Comparison of ENCODE assay signal across 25 cellular contexts in the genomic region with DNA sequence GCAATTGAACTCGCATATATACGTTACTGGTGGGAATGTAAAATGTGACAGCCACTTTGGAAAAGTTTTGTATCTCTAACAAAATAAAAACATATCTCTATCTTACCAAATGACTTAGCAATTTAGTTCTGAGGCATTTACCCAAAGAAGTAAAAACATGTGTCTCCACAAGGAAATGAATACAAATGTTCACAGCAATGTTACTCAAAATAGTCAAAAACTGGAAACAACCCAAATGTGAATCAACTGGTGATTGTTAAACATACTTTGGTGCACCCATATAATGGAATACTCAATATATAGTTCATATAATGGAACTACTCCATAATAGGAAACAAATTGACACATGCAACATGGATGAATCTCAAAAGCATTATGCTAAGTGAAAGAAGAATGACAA.
A peak's percentile ranks its signal among the peaks of the same experiment; 100 is the strongest.
DNase-seq lines count a peak whose midpoint lies in the region; ATAC-seq and TF ChIP-seq lines count a peak whose summit lies in the region.
"Had no signal": no experiment of that assay in that cellular context is flagged by ENCODE, and none has a peak within 500 bp of the region (broad histone marks: within the 10 kb centered on the region; RNA-seq: fewer than 3 reads in every experiment).

No MANE protein-coding gene starts in this region.

- WGBS in esophagus muscularis mucosa, result 88% methylated on average over 2 of the region's 2 CpGs

- no peaks in the 10 kb centered on the region for H3K9me3 Mint-ChIP-seq in stimulated activated naive CD8-positive, alpha-beta T cell treated with anti-CD3 and anti-CD28 coated beads, Interleukin-15, Interleukin-2, amounts not matched to agents 100 ng/mL and 50 ng/mL, for 24 hours
- H3K9me3 Mint-ChIP-seq in stimulated activated naive CD8-positive, alpha-beta T cell treated with anti-CD3 and anti-CD28 coated beads, Interleukin-15, amount 100 ng/mL, for 72 hours, result no peaks in the 10 kb centered on the region
- no peaks in the 10 kb centered on the region for H3K9me3 Mint-ChIP-seq in chondrocyte (ENCODE audit: low read depth)
- no peaks in the 10 kb centered on the region for H3K9me3 Mint-ChIP-seq in memory B cell
- H3K9me3 Mint-ChIP-seq: activated naive CD4-positive, alpha-beta T cell treated with anti-CD3 and anti-CD28 coated beads for 36 hours; naive B cell; T-helper 1 cell treated with Interleukin-12 subunit alpha and Interleukin-12 subunit beta and Interleukin-4 antibody, amounts not matched to agents 30 μg/mL and 1 μg/mL, for 36 hours; type B pancreatic cell had no signal

- peaks cover 15% of the 10 kb centered on the region for H3K4me1 Mint-ChIP-seq in stimulated activated naive CD8-positive, alpha-beta T cell treated with anti-CD3 and anti-CD28 coated beads, Interleukin-15, Interleukin-2, amounts not matched to agents 100 ng/mL and 50 ng/mL, for 24 hours (ENCODE audit: low read depth)
- H3K4me1 Mint-ChIP-seq in stimulated activated naive CD8-positive, alpha-beta T cell treated with anti-CD3 and anti-CD28 coated beads, Interleukin-15, amount 100 ng/mL, for 72 hours, result peaks cover 6% of the 10 kb centered on the region
- H3K4me1 Mint-ChIP-seq in chondrocyte (ENCODE audit: low read depth), result peaks cover 34% of the 10 kb centered on the region
- peaks cover 14% of the 10 kb centered on the region for H3K4me1 Mint-ChIP-seq in memory B cell

- intact Hi-C loops in esophagus muscularis mucosa (cut with DNase I), result loop anchor here (10.0 kb wide), 1 partner anchor 130 kb away; no protein-coding TSS in a partner anchor

- H3K9me3 ChIP-seq in esophagus muscularis mucosa, result no peaks in the 10 kb centered on the region
- H3K9me3 ChIP-seq: Caco-2, ovary had no signal

- no peak overlapping the region for H3K4me3 Mint-ChIP-seq in stimulated activated naive CD8-positive, alpha-beta T cell treated with anti-CD3 and anti-CD28 coated beads, Interleukin-15, Interleukin-2, amounts not matched to agents 100 ng/mL and 50 ng/mL, for 24 hours
- no peak overlapping the region for H3K4me3 Mint-ChIP-seq in stimulated activated naive CD8-positive, alpha-beta T cell treated with anti-CD3 and anti-CD28 coated beads, Interleukin-15, amount 100 ng/mL, for 72 hours
- H3K4me3 Mint-ChIP-seq in chondrocyte (ENCODE audit: unreplicated experiment) (no peak overlapping the region), memory B cell (no peak overlapping the region)
- H3K4me3 Mint-ChIP-seq: activated naive CD4-positive, alpha-beta T cell treated with anti-CD3 and anti-CD28 coated beads for 36 hours; B cell; naive B cell; T-helper 1 cell treated with Interleukin-12 subunit alpha and Interleukin-12 subunit beta and Interleukin-4 antibody, amounts not matched to agents 30 μg/mL and 1 μg/mL, for 36 hours; type B pancreatic cell had no signal

- no peaks in the 10 kb centered on the region for H3K27me3 ChIP-seq in esophagus muscularis mucosa
- H3K27me3 ChIP-seq: cardiac muscle cell, ovary had no signal

- no peak for ATAC-seq in stimulated activated naive CD8-positive, alpha-beta T cell treated with anti-CD3 and anti-CD28 coated beads, Interleukin-15, amount 100 ng/mL, for 72 hours
- ATAC-seq in memory B cell (ENCODE audit: low read depth) (no peak), HG03280 (IDR thresholded peaks at IDR 0.05; ENCODE audit: unreplicated experiment) (no peak)
- ATAC-seq: left lobe of liver had no signal

- TF ChIP-seq POLR2A in esophagus muscularis mucosa (IDR thresholded peaks at IDR 0.05; ENCODE audit: low read depth), result no peak

- no peaks in the 10 kb centered on the region for H3K27me3 Mint-ChIP-seq in stimulated activated naive CD8-positive, alpha-beta T cell treated with anti-CD3 and anti-CD28 coated beads, Interleukin-15, Interleukin-2, amounts not matched to agents 100 ng/mL and 50 ng/mL, for 24 hours
- no peaks in the 10 kb centered on the region for H3K27me3 Mint-ChIP-seq in stimulated activated naive CD8-positive, alpha-beta T cell treated with anti-CD3 and anti-CD28 coated beads, Interleukin-15, amount 100 ng/mL, for 72 hours
- H3K27me3 Mint-ChIP-seq in chondrocyte (ENCODE audit: low read depth) (no peaks in the 10 kb centered on the region), memory B cell (no peaks in the 10 kb centered on the region)
- H3K27me3 Mint-ChIP-seq: B cell, naive B cell, type B pancreatic cell had no signal

- TF ChIP-seq CTCF in chondrocyte (IDR thresholded peaks at IDR 0.05), result no peak
- no peak for TF ChIP-seq CTCF in esophagus muscularis mucosa (IDR thresholded peaks at IDR 0.05)

- no peak overlapping the region for H3K4me3 ChIP-seq in esophagus muscularis mucosa
- H3K4me3 ChIP-seq: cardiac muscle cell, ovary had no signal

- TF ChIP-seq EP300 in esophagus muscularis mucosa (IDR thresholded peaks at IDR 0.05), result no peak

- peak overlapping the region; percentile 42 for H3K27ac Mint-ChIP-seq in stimulated activated naive CD8-positive, alpha-beta T cell treated with anti-CD3 and anti-CD28 coated beads, Interleukin-15, Interleukin-2, amounts not matched to agents 100 ng/mL and 50 ng/mL, for 24 hours
- H3K27ac Mint-ChIP-seq in stimulated activated naive CD8-positive, alpha-beta T cell treated with anti-CD3 and anti-CD28 coated beads, Interleukin-15, amount 100 ng/mL, for 72 hours, result no peak overlapping the region
- peak overlapping the region; percentile 12 for H3K27ac Mint-ChIP-seq in chondrocyte (ENCODE audit: unreplicated experiment)
- peak overlapping the region; percentile 49 for H3K27ac Mint-ChIP-seq in memory B cell
- H3K27ac Mint-ChIP-seq: activated naive CD4-positive, alpha-beta T cell treated with anti-CD3 and anti-CD28 coated beads for 36 hours; B cell; T-helper 1 cell treated with Interleukin-12 subunit alpha and Interleukin-12 subunit beta and Interleukin-4 antibody, amounts not matched to agents 30 μg/mL and 1 μg/mL, for 36 hours; type B pancreatic cell had no signal

- H3K36me3 Mint-ChIP-seq in stimulated activated naive CD8-positive, alpha-beta T cell treated with anti-CD3 and anti-CD28 coated beads, Interleukin-15, Interleukin-2, amounts not matched to agents 100 ng/mL and 50 ng/mL, for 24 hours (ENCODE audit: low read depth), result peaks cover 70% of the 10 kb centered on the region
- H3K36me3 Mint-ChIP-seq in chondrocyte (ENCODE audit: low read depth) (peaks cover 30% of the 10 kb centered on the region), memory B cell (peaks cover 42% of the 10 kb centered on the region)

- H3K4me1 ChIP-seq in esophagus muscularis mucosa, result peaks cover 0 to 11% (median 8%) of the 10 kb centered on the region in 4 donors
- H3K4me1 ChIP-seq: Caco-2 had no signal

- no peak overlapping the region for H3K27ac ChIP-seq in esophagus muscularis mucosa (replicated peaks in 1 of 4)
- H3K27ac ChIP-seq: cardiac muscle cell, ovary had no signal

- no peak for DNase-seq in stimulated activated naive CD8-positive, alpha-beta T cell treated with anti-CD3 and anti-CD28 coated beads, Interleukin-15, amount 100 ng/mL, for 72 hours
- DNase-seq in chondrocyte (ENCODE audit: low spot score) (no peak), memory B cell (ENCODE audit: low spot score in 2 of 2) (no peak), NCI-H526 (lab: John Stamatoyannopoulos, UW) (no peak), NAMALWA (ENCODE audit: low spot score) (no peak), esophagus muscularis mucosa (ENCODE audit: extremely low spot score) (no peak)
- DNase-seq: activated naive CD4-positive, alpha-beta T cell treated with anti-CD3 and anti-CD28 coated beads for 36 hours; Caco-2; DMS79 treated with DMSO at 0.1 percent for 48 hours; foreskin melanocyte; H7; naive B cell; NCI-H2171; NCI-H510A treated with DMSO at 0.1 percent for 48 hours; ovary; retina; SIG-M5; stimulated activated CD4-positive, alpha-beta T cell treated with anti-CD3 and anti-CD28 coated beads, Interleukin-4, amount 100 ng/mL, for 24 hours had no signal

- peaks cover 11 to 66% (median 53%) of the 10 kb centered on the region in 4 donors for H3K36me3 ChIP-seq in esophagus muscularis mucosa
- H3K36me3 ChIP-seq: ovary had no signal

Comparison
In these comparisons a context has a peak if more than half of its experiments do, and no peak if none do; other contexts are left out.
1. H3K27ac Mint-ChIP-seq: peak in stimulated activated naive CD8-positive, alpha-beta T cell treated with anti-CD3 and anti-CD28 coated beads, Interleukin-15, Interleukin-2, amounts not matched to agents 100 ng/mL and 50 ng/mL, for 24 hours (single experiment), chondrocyte (single experiment) and memory B cell (single experiment); none in stimulated activated naive CD8-positive, alpha-beta T cell treated with anti-CD3 and anti-CD28 coated beads, Interleukin-15, amount 100 ng/mL, for 72 hours (0 of 2).